Comparison of ENCODE assay signal across 24 cellular contexts in genomic region chr1:28108006-28108405, GRCh38.
"Had no signal": no experiment of that assay in that cellular context is flagged by ENCODE, and none has a peak within 500 bp of the region (broad histone marks: within the 10 kb centered on the region; RNA-seq: fewer than 3 reads in every experiment).

No MANE protein-coding gene starts in this region.

- ATAC-seq: activated CD8-positive, alpha-beta T cell treated with anti-CD3 and anti-CD28 coated beads, Interleukin-2, amount 10 ng/mL, durations not matched to agents 7 days and 5 days; PC-3; SK-N-SH treated with all-trans-retinoic acid at 6 μM for 48 hours; WTC11 had no signal

- H3K4me3 ChIP-seq: adrenal gland, SJSA1 had no signal

- H3K27ac Mint-ChIP-seq: activated CD8-positive, alpha-beta T cell treated with anti-CD3 and anti-CD28 coated beads, Interleukin-2, amount 10 ng/mL, durations not matched to agents 7 days and 5 days; activated naive CD8-positive, alpha-beta T cell treated with anti-CD3 and anti-CD28 coated beads, Interleukin-2, amount 10 ng/mL, durations not matched to agents 7 days and 5 days; T-helper 2 cell treated with Interferon-gamma antibody and Interleukin-4, amounts not matched to agents 5 μg/mL and 100 μg/mL, for 36 hours; WTC11 had no signal

- H3K4me1 ChIP-seq: adrenal gland had no signal

- H3K27me3 ChIP-seq: adrenal gland, SJSA1 had no signal

- H3K4me3 Mint-ChIP-seq: activated CD8-positive, alpha-beta T cell treated with anti-CD3 and anti-CD28 coated beads, Interleukin-2, amount 10 ng/mL, durations not matched to agents 7 days and 5 days; activated naive CD8-positive, alpha-beta T cell treated with anti-CD3 and anti-CD28 coated beads, Interleukin-2, amount 10 ng/mL, durations not matched to agents 7 days and 5 days; T-helper 2 cell treated with Interferon-gamma antibody and Interleukin-4, amounts not matched to agents 5 μg/mL and 100 μg/mL, for 36 hours; WTC11 had no signal

- H3K36me3 Mint-ChIP-seq: WTC11 had no signal

- H3K9me3 Mint-ChIP-seq: T-helper 2 cell treated with Interferon-gamma antibody and Interleukin-4, amounts not matched to agents 5 μg/mL and 100 μg/mL, for 36 hours had no signal

- DNase-seq: activated CD4-positive, alpha-beta T cell treated with anti-CD3 and anti-CD28 coated beads for 48 hours; activated CD4-positive, alpha-beta T cell treated with anti-CD3 and anti-CD28 coated beads, Interleukin-2, amount 50 U/mL, for 4 hours; activated CD4-positive, CD25-positive, alpha-beta regulatory T cell treated with anti-CD3 and anti-CD28 coated beads, Interleukin-2, amount 50 U/mL, for 72 hours; activated CD8-positive, alpha-beta T cell treated with anti-CD3 and anti-CD28 coated beads, Interleukin-2, amount 10 ng/mL, durations not matched to agents 7 days and 5 days; activated naive CD4-positive, alpha-beta T cell treated with anti-CD3 and anti-CD28 coated beads, Interleukin-2, amount 50 U/mL, for 16 hours; activated naive CD8-positive, alpha-beta T cell treated with anti-CD3 and anti-CD28 coated beads, Interleukin-2, amount 10 ng/mL, durations not matched to agents 7 days and 5 days; activated T-cell treated with anti-CD3 and anti-CD28 coated beads, Interleukin-2, amount 50 U/mL, for 1 hour; anterior cingulate cortex; KG1; NCI-H1105; NCI-H1436; NCI-H1694 treated with DMSO at 0.1 percent for 48 hours; NCI-H2029 treated with DMSO at 0.1 percent for 48 hours; NCI-H510A treated with DMSO at 0.1 percent for 48 hours; NCI-H69; NK-92 treated with Interleukin-12 subunit alpha and Interleukin-12 subunit beta, amount 100 ng/mL, for 24 hours; PC-3; SHP77; SW 1271 had no signal

- H3K36me3 ChIP-seq: adrenal gland, SJSA1 had no signal

- H3K9me3 ChIP-seq: adrenal gland, SJSA1 had no signal

- H3K27ac ChIP-seq: adrenal gland, SJSA1 had no signal
